ENCODE assay signal across 7 cellular contexts in the genomic region with DNA sequence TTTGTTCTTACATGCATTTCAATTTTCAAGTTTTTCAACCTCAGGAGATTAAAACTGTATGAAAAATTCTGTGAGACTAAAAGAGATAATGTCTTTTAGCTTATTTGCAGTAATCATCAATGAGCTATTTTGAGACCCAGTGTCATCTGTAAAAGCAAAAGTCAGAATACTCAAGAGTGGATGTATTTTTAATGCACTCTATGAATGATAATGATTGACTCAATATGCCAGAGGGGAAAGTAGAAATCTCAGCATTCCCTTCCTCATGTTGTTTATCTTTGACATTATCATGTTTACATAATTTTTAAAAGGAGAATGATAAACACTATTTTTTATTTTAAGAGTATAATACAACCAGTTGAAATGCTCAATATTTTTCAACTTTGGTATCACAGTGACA.
"Had no signal": no experiment of that assay in that cellular context is flagged by ENCODE, and none has a peak within 500 bp of the region (broad histone marks: within the 10 kb centered on the region; RNA-seq: fewer than 3 reads in every experiment).

No MANE protein-coding gene starts in this region.

- H3K4me3 Mint-ChIP-seq: IgD-negative memory B cell had no signal

- H3K36me3 ChIP-seq: HAP-1 had no signal

- DNase-seq: GM23248, GOT3, H7 had no signal

- H3K4me3 ChIP-seq: GM23248, HAP-1 had no signal

- H3K27ac ChIP-seq: GM23248 had no signal

- H3K36me3 Mint-ChIP-seq: IgD-negative memory B cell had no signal

- FAIRE-seq: HTR-8/SVneo had no signal

- H3K27ac Mint-ChIP-seq: IgD-negative memory B cell had no signal

- H3K9ac ChIP-seq: GM23248 had no signal

- ATAC-seq: HCT116 had no signal

- H3K27me3 Mint-ChIP-seq: IgD-negative memory B cell had no signal

- H2AFZ ChIP-seq: GM23248 had no signal

- H3K4me1 ChIP-seq: HAP-1 had no signal

- H3K9me3 ChIP-seq: HAP-1 had no signal

- H3K4me1 Mint-ChIP-seq: IgD-negative memory B cell had no signal
